In genomic region chr16:26709754-26710153, GRCh38 we compare ENCODE assay signal across 19 cellular contexts.
"Had no signal": no experiment of that assay in that cellular context is flagged by ENCODE, and none has a peak within 500 bp of the region (broad histone marks: within the 10 kb centered on the region; RNA-seq: fewer than 3 reads in every experiment).

No MANE protein-coding gene starts in this region.

- H3K4me3 ChIP-seq: coronary artery, dorsolateral prefrontal cortex, esophagus squamous epithelium, gastrocnemius medialis, heart right ventricle, left lung, lower lobe of right lung had no signal

- DNase-seq: dermis blood vessel endothelial cell; dorsolateral prefrontal cortex; effector CD4-positive, alpha-beta T cell; effector memory CD4-positive, alpha-beta T cell; esophagus squamous epithelium; foreskin fibroblast; foreskin melanocyte; gastrocnemius medialis; glutamatergic neuron; head of caudate nucleus; heart right ventricle; hippocampal formation; left cardiac atrium; left lung; left ventricle myocardium superior; lower lobe of right lung; midbrain; naive thymus-derived CD4-positive, alpha-beta T cell had no signal

- H3K9me3 ChIP-seq: esophagus squamous epithelium, gastrocnemius medialis, heart right ventricle, left lung, lower lobe of right lung had no signal

- H3K27ac ChIP-seq: coronary artery, dorsolateral prefrontal cortex, esophagus squamous epithelium, gastrocnemius medialis, heart right ventricle, left lung, lower lobe of right lung had no signal

- H3K27me3 ChIP-seq: dorsolateral prefrontal cortex, esophagus squamous epithelium, gastrocnemius medialis, heart right ventricle, left lung had no signal

- H3K4me1 ChIP-seq: esophagus squamous epithelium, gastrocnemius medialis, heart right ventricle, left lung, lower lobe of right lung had no signal

- H3K36me3 ChIP-seq: esophagus squamous epithelium, gastrocnemius medialis, heart right ventricle, left lung, lower lobe of right lung had no signal
